21 cellular contexts compared by ENCODE assay signal in genomic region chr3:177889158-177889557, GRCh38.
DNase-seq lines count a peak whose midpoint lies in the region; ATAC-seq and TF ChIP-seq lines count a peak whose summit lies in the region.
"Had no signal": no experiment of that assay in that cellular context is flagged by ENCODE, and none has a peak within 500 bp of the region (broad histone marks: within the 10 kb centered on the region; RNA-seq: fewer than 3 reads in every experiment).

No MANE protein-coding gene starts in this region.

- H2AK5ac ChIP-seq in mesenchymal stem cell (ENCODE audit: low read length, severe bottlenecking): no peak overlapping the region

- H2BK5ac ChIP-seq in mesenchymal stem cell (ENCODE audit: low read depth, low read length, poor library complexity, severe bottlenecking): no peak overlapping the region

- H3K27me3 ChIP-seq in BLaER1 (no peaks in the 10 kb centered on the region), mesenchymal stem cell (ENCODE audit: control insufficient read depth in 1 of 2, insufficient read depth in 1 of 2, low read length in 2 of 2) (no peaks in the 10 kb centered on the region), smooth muscle cell (ENCODE audit: low read depth) (no peaks in the 10 kb centered on the region)
- H3K27me3 ChIP-seq: Peyer's patch, SJSA1 had no signal

- WGBS in mesenchymal stem cell: 90% methylated on average over 3 of the region's 3 CpGs
- WGBS in smooth muscle cell (ENCODE audit: low lambda C conversion rate): 57% methylated on average over 3 of the region's 3 CpGs

- H3K27me3 Mint-ChIP-seq in chondrocyte (ENCODE audit: low read depth): no peaks in the 10 kb centered on the region
- H3K27me3 Mint-ChIP-seq: IgD-negative memory B cell had no signal

- ATAC-seq in HG02610 (IDR thresholded peaks at IDR 0.05; ENCODE audit: unreplicated experiment) (no peak), HG03469 (IDR thresholded peaks at IDR 0.05; ENCODE audit: unreplicated experiment) (no peak)

- no peak overlapping the region for H2BK15ac ChIP-seq in mesenchymal stem cell (ENCODE audit: low read depth, poor library complexity, severe bottlenecking)

- H3K23ac ChIP-seq in mesenchymal stem cell (ENCODE audit: low read length in 2 of 2): no peak overlapping the region

- H3K4me2 ChIP-seq in BLaER1 (no peak overlapping the region), mesenchymal stem cell (ENCODE audit: low read length, poor library complexity, severe bottlenecking) (no peak overlapping the region), smooth muscle cell (peak overlapping the region; percentile 15)

- TF ChIP-seq CTCF in chondrocyte (IDR thresholded peaks at IDR 0.05) (no peak), smooth muscle cell (IDR thresholded peaks at IDR 0.05; ENCODE audit: borderline replicate concordance, insufficient read depth, poor library complexity, severe bottlenecking) (no peak)

- H3K9me3 ChIP-seq in BLaER1 (peaks cover 53% of the 10 kb centered on the region), mesenchymal stem cell (ENCODE audit: control insufficient read depth, low read length) (no peaks in the 10 kb centered on the region), smooth muscle cell (replicated peaks; ENCODE audit: low read depth) (no peaks in the 10 kb centered on the region)
- H3K9me3 ChIP-seq: Peyer's patch, SJSA1 had no signal

- H3K4me1 ChIP-seq in BLaER1 (peaks cover 58% of the 10 kb centered on the region), mesenchymal stem cell (ENCODE audit: control insufficient read depth, insufficient read depth, low read depth, low read length) (no peaks in the 10 kb centered on the region), smooth muscle cell (ENCODE audit: low read depth) (no peaks in the 10 kb centered on the region)
- H3K4me1 ChIP-seq: Peyer's patch had no signal

- intact Hi-C loops in head of caudate nucleus (cut with DNase I): no loop called here

- H2AFZ ChIP-seq in mesenchymal stem cell (ENCODE audit: low read depth, low read length) (no peak overlapping the region), smooth muscle cell (ENCODE audit: low read depth) (peak overlapping the region; percentile 14)

- no peak overlapping the region for H2BK120ac ChIP-seq in mesenchymal stem cell (ENCODE audit: low read depth, low read length)

- H3K9ac ChIP-seq in BLaER1: no peak overlapping the region
- no peak overlapping the region for H3K9ac ChIP-seq in mesenchymal stem cell (ENCODE audit: low read length)
- H3K9ac ChIP-seq in smooth muscle cell (ENCODE audit: low read depth): no peak overlapping the region

- no peak overlapping the region for H4K8ac ChIP-seq in mesenchymal stem cell (ENCODE audit: low read length)

- no peaks in the 10 kb centered on the region for H3F3A ChIP-seq in smooth muscle cell (ENCODE audit: low read depth)

- no peak overlapping the region for H3K4me3 Mint-ChIP-seq in chondrocyte (ENCODE audit: unreplicated experiment)
- H3K4me3 Mint-ChIP-seq: CD14-positive monocyte, IgD-negative memory B cell had no signal

- no peaks in the 10 kb centered on the region for H3K79me2 ChIP-seq in smooth muscle cell (ENCODE audit: low read depth)

- H2BK12ac ChIP-seq in mesenchymal stem cell (ENCODE audit: low read length in 2 of 2): no peak overlapping the region

- DNase-seq in chondrocyte (ENCODE audit: low spot score): no peak
- DNase-seq in mesenchymal stem cell: peak; percentile 19
- no peak for DNase-seq in smooth muscle cell (lab: John Stamatoyannopoulos, UW; ENCODE audit: unreplicated experiment)
- no peak for DNase-seq in head of caudate nucleus
- DNase-seq: DMS53, GDM1, GOT3, HCEC 1CT, Karpas-422, MV-4-11, NCI-H1694, NCI-H2081, NCI-H2171 treated with DMSO at 0.1 percent for 48 hours, NCI-H524 treated with DMSO at 0.1 percent for 48 hours, Peyer's patch had no signal

- no peak overlapping the region for H3K4ac ChIP-seq in mesenchymal stem cell (ENCODE audit: low read depth in 1 of 2, low read length in 2 of 2)

- H3K36me3 ChIP-seq in BLaER1 (peaks cover 23% of the 10 kb centered on the region; the same call in 1 of the 2 replicates), mesenchymal stem cell (ENCODE audit: control insufficient read depth in 1 of 2, insufficient read depth in 2 of 2, low read depth in 1 of 2, low read length in 2 of 2) (no peaks in the 10 kb centered on the region), smooth muscle cell (ENCODE audit: low read depth) (no peaks in the 10 kb centered on the region)
- H3K36me3 ChIP-seq: Peyer's patch, SJSA1 had no signal

- H3K18ac ChIP-seq in mesenchymal stem cell (ENCODE audit: low read depth in 1 of 2, low read length in 2 of 2): no peak overlapping the region

- H4K20me1 ChIP-seq in BLaER1 (no peaks in the 10 kb centered on the region), smooth muscle cell (ENCODE audit: low read depth) (no peaks in the 10 kb centered on the region)

- H3K9me3 Mint-ChIP-seq in chondrocyte (ENCODE audit: low read depth): peaks cover 7% of the 10 kb centered on the region

- H3K79me1 ChIP-seq in mesenchymal stem cell (replicated peaks; ENCODE audit: low read length, poor library complexity, severe bottlenecking): no peaks in the 10 kb centered on the region

- H4K91ac ChIP-seq in mesenchymal stem cell (ENCODE audit: low read length): no peak overlapping the region

- peak overlapping the region; percentile 92; the same call in 1 of the 2 replicates for H3K27ac ChIP-seq in BLaER1
- H3K27ac ChIP-seq in mesenchymal stem cell (ENCODE audit: low read length, poor library complexity, severe bottlenecking): no peak overlapping the region
- H3K27ac ChIP-seq in smooth muscle cell (ENCODE audit: low read depth): peak overlapping the region; percentile 52
- H3K27ac ChIP-seq: Peyer's patch, SJSA1 had no signal

- H3K14ac ChIP-seq in mesenchymal stem cell (ENCODE audit: low read length in 2 of 2): no peak overlapping the region

- H3K4me3 ChIP-seq in BLaER1 (peak overlapping the region; percentile 26; the same call in 1 of the 2 replicates), mesenchymal stem cell (ENCODE audit: insufficient read depth in 1 of 2, low read depth in 1 of 2, low read length in 2 of 2) (no peak overlapping the region), smooth muscle cell (no peak overlapping the region)
- H3K4me3 ChIP-seq: Peyer's patch, SJSA1 had no signal

- peaks cover 49% of the 10 kb centered on the region for H3K4me1 Mint-ChIP-seq in chondrocyte (ENCODE audit: low read depth)

- H3K36me3 Mint-ChIP-seq in chondrocyte (ENCODE audit: low read depth): peaks cover 1% of the 10 kb centered on the region
- H3K36me3 Mint-ChIP-seq: CD14-positive monocyte, IgD-negative memory B cell had no signal

- peak overlapping the region; percentile 85 for H3K27ac Mint-ChIP-seq in chondrocyte (ENCODE audit: unreplicated experiment)
- H3K27ac Mint-ChIP-seq: CD14-positive monocyte, IgD-negative memory B cell had no signal
